In genomic region chr4:148561467-148561866, GRCh38 we compare ENCODE assay signal across 1 cellular context.
TF ChIP-seq lines count a peak whose summit lies in the region.

No MANE protein-coding gene starts in this region.

TF ChIP-seq in GM23338, 12 proteins besides CTCF, POLR2A, EP300 and RAD21 (continued from another document):
- TF ChIP-seq ZNF462 (CRISPR knock-in tag; IDR thresholded peaks at IDR 0.05) = no peak
- no peak for TF ChIP-seq ETS1 (IDR thresholded peaks at IDR 0.05)
- TF ChIP-seq REST (IDR thresholded peaks at IDR 0.05; ENCODE audit: unreplicated experiment) = no peak
